In genomic region chr13:58085819-58086218, GRCh38 we compare ENCODE assay signal across 23 cellular contexts.
A peak's percentile ranks its signal among the peaks of the same experiment; 100 is the strongest.
DNase-seq lines count a peak whose midpoint lies in the region; ATAC-seq, FAIRE-seq and TF ChIP-seq lines count a peak whose summit lies in the region.
"Had no signal": no experiment of that assay in that cellular context is flagged by ENCODE, and none has a peak within 500 bp of the region (broad histone marks: within the 10 kb centered on the region; RNA-seq: fewer than 3 reads in every experiment).

No MANE protein-coding gene starts in this region.

- intact Hi-C loops in GM12878 (cut with micrococcal nuclease; ENCODE audit: unreplicated experiment), result no loop called here
- intact Hi-C loops in psoas muscle (cut with DNase I), result no loop called here

- no peak for TF ChIP-seq RAD21 in GM12878 (IDR thresholded peaks at IDR 0.05; ENCODE audit: insufficient read depth, low read depth, low read length)

- CTCF ChIA-PET in GM12878 (lab: Yijun Ruan, JAX), result no interaction called here

- H2AFZ ChIP-seq in GM12878 (ENCODE audit: control insufficient read depth, low read depth, low read length), result no peak overlapping the region

- no peak overlapping the region for H3K4me2 ChIP-seq in GM12878 (ENCODE audit: control insufficient read depth, insufficient read depth)

- no peaks in the 10 kb centered on the region for H3K36me3 ChIP-seq in GM12878 (ENCODE audit: control insufficient read depth in 2 of 2, insufficient read depth in 2 of 2, low read length in 1 of 2)
- no peaks in the 10 kb centered on the region for H3K36me3 ChIP-seq in psoas muscle (ENCODE audit: insufficient read depth in 1 of 2, low read depth in 1 of 2)
- H3K36me3 ChIP-seq: left ventricle myocardium inferior, prostate gland, vagina, WERI-Rb-1 had no signal

- H3K27ac ChIP-seq in GM12878 (ENCODE audit: control insufficient read depth, insufficient read depth) (no peak overlapping the region), psoas muscle (no peak overlapping the region)
- H3K27ac ChIP-seq: left ventricle myocardium inferior, prostate gland, vagina, WERI-Rb-1 had no signal

- no peak for FAIRE-seq in GM12878 (lab: Jason Lieb, UNC)

- no peaks in the 10 kb centered on the region for H3K79me2 ChIP-seq in GM12878 (ENCODE audit: control insufficient read depth, insufficient read depth, low read length)

- H3K4me3 ChIP-seq in Jurkat, Clone E6-1 (ENCODE audit: low read length), result no peak overlapping the region
- H3K4me3 ChIP-seq in GM12878, result no peak overlapping the region
- H3K4me3 ChIP-seq in psoas muscle, result no peak overlapping the region
- H3K4me3 ChIP-seq: left ventricle myocardium inferior, prostate gland, vagina had no signal

- no peaks in the 10 kb centered on the region for H4K20me1 ChIP-seq in GM12878 (ENCODE audit: control insufficient read depth, insufficient read depth)

- 22% methylated on average over 3 of the region's 3 CpGs for WGBS in GM12878 (ENCODE audit: insufficient coverage, insufficient replicate concordance, low lambda C conversion rate, missing lambda C conversion rate)
- 77 to 93% (median 88%) methylated on average over 3 of the region's 3 CpGs for whole genome bisulfite sequencing in psoas muscle, 3 donors

- TF ChIP-seq POLR2A in GM12878 (IDR thresholded peaks at IDR 0.05; ENCODE audit: low read depth, low read length), result no peak

- RAD21 ChIA-PET in GM12878 (lab: Charles Lee; ENCODE audit: unreplicated experiment), result no interaction called here

- H3K9me3 ChIP-seq in GM12878 (replicated peaks; ENCODE audit: control insufficient read depth, insufficient read depth, low read length), result no peaks in the 10 kb centered on the region
- no peaks in the 10 kb centered on the region for H3K9me3 ChIP-seq in psoas muscle
- H3K9me3 ChIP-seq: left ventricle myocardium inferior, prostate gland, vagina had no signal

- TF ChIP-seq EP300 in GM12878 (IDR thresholded peaks at IDR 0.05; ENCODE audit: borderline replicate concordance in 1 of 2, control insufficient read depth in 1 of 2, low read depth in 2 of 2, low read length in 2 of 2), result no peak

- H3K4me1 ChIP-seq in GM12878 (ENCODE audit: control insufficient read depth, insufficient read depth, low read length), result no peaks in the 10 kb centered on the region
- no peaks in the 10 kb centered on the region for H3K4me1 ChIP-seq in psoas muscle
- H3K4me1 ChIP-seq: left ventricle myocardium inferior, prostate gland, vagina had no signal

- POLR2A ChIA-PET in GM12878 (lab: Charles Lee), result no interaction called here

- no peak for TF ChIP-seq CTCF in GM12878 (IDR thresholded peaks at IDR 0.05 in 2 of 3, conservative IDR thresholded peaks at IDR 0.05 in 1 of 3; ENCODE audit: control insufficient read depth in 2 of 3, extremely low read depth in 1 of 3, insufficient read depth in 1 of 3, low read depth in 3 of 3, low read length in 3 of 3)
- no peak for TF ChIP-seq CTCF in psoas muscle (IDR thresholded peaks at IDR 0.05)

- DNase-seq in CMK (ENCODE audit: low read depth) (peak; percentile 9), OCI-M1 (lab: John Stamatoyannopoulos, UW) (peak; percentile 83), GM12878 (ENCODE audit: low read depth, low spot score) (no peak), psoas muscle (no peak), NCI-H524 (lab: John Stamatoyannopoulos, UW) (no peak)
- DNase-seq in Jurkat, Clone E6-1 (ENCODE audit: low read depth, low spot score), result peak; percentile 55
- DNase-seq: activated CD4-positive, alpha-beta T cell treated with anti-CD3 and anti-CD28 coated beads, Interleukin-2, amount 50 U/mL, for 48 hours; activated naive CD4-positive, alpha-beta T cell treated with anti-CD3 and anti-CD28 coated beads for 36 hours; activated T-cell treated with anti-CD3 and anti-CD28 coated beads, Interleukin-2, amount 50 U/mL, for 24 hours; CD4-positive, CD25-positive, alpha-beta regulatory T cell; DMS153; effector memory CD8-positive, alpha-beta T cell; Karpas-422; left ventricle myocardium inferior; NCI-H1436; NCI-H226; NK-92 treated with Interleukin-12 subunit alpha and Interleukin-12 subunit beta, amount 100 ng/mL, for 24 hours; stimulated activated CD4-positive, alpha-beta T cell treated with anti-CD3 and anti-CD28 coated beads, Interleukin-4, amount 100 ng/mL, for 4 hours; WERI-Rb-1 had no signal

- in situ Hi-C loops in GM12878 (cut with MboI), result no loop called here

- no TSS peak for BruUV-seq in GM12878 (replicated peaks; lab: Mats Ljungman, UMichigan)

- H3K27me3 ChIP-seq in GM12878 (replicated peaks in 1 of 2; ENCODE audit: control insufficient read depth in 2 of 2, insufficient read depth in 2 of 2, low read length in 1 of 2) (no peaks in the 10 kb centered on the region), psoas muscle (ENCODE audit: insufficient read depth in 3 of 3, low read length in 2 of 3) (no peaks in the 10 kb centered on the region)
- H3K27me3 ChIP-seq: vagina had no signal

- ATAC-seq in GM12878 (peak; percentile 66), psoas muscle (no peak), GM19023 (IDR thresholded peaks at IDR 0.05; ENCODE audit: unreplicated experiment) (no peak), HG03460 (IDR thresholded peaks at IDR 0.05; ENCODE audit: unreplicated experiment) (no peak)
- ATAC-seq: effector memory CD8-positive, alpha-beta T cell had no signal

- SMC1A ChIA-PET in GM12878 (lab: Charles Lee; ENCODE audit: uncharacterized antibody, unreplicated experiment), result no interaction called here

- H3K9ac ChIP-seq in GM12878 (ENCODE audit: control insufficient read depth, insufficient read depth, low read length), result no peak overlapping the region

TF ChIP-seq in GM12878, 131 proteins besides CTCF, POLR2A, EP300 and RAD21:
- no peak for TF ChIP-seq SRF (IDR thresholded peaks at IDR 0.05; ENCODE audit: low read depth in 2 of 2, low read length in 2 of 2)
- peak; percentile 18; the same call in 1 of the 2 replicates for TF ChIP-seq RUNX3 (IDR thresholded peaks at IDR 0.05; ENCODE audit: low read length)

Comparison
In these comparisons a context has a peak if more than half of its experiments do, and no peak if none do; other contexts are left out.
1. DNase-seq: peak in CMK (single experiment), Jurkat, Clone E6-1 (single experiment) and OCI-M1 (single experiment); none in GM12878 (single experiment), psoas muscle (0 of 2) and NCI-H524 (0 of 2).